36 cellular contexts compared by ENCODE assay signal in the genomic region with DNA sequence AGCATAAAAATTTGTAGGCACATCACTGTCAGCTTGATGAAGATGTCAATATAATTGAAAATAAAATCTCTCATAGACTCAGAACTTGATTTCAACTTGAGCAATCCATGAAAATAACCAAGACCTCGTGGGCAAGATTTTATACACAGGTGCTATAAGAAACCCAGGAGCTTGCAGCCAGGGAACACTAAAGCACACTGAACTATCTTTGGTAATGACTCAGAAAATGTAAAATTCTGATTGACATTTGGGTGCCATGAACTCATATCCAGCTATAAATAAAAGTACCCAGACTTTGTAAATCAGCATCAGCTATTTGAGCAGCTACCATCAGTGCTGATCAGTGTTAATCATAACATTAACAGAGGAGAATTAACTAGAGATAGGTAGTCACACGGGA.
"Had no signal": no experiment of that assay in that cellular context is flagged by ENCODE, and none has a peak within 500 bp of the region (broad histone marks: within the 10 kb centered on the region; RNA-seq: fewer than 3 reads in every experiment).

No MANE protein-coding gene starts in this region.

- H3K27me3 ChIP-seq: ascending aorta, cardiac muscle cell had no signal

- H3K36me3 ChIP-seq: ascending aorta, cardiac muscle cell, WERI-Rb-1 had no signal

- H3K27me3 Mint-ChIP-seq: activated CD4-positive, alpha-beta T cell treated with anti-CD3 and anti-CD28 coated beads for 36 hours; activated naive CD4-positive, alpha-beta T cell treated with anti-CD3 and anti-CD28 coated beads, Interleukin-2, amount 10 ng/mL, durations not matched to agents 7 days and 5 days; activated naive CD4-positive, alpha-beta T cell treated with anti-CD3 and anti-CD28 coated beads, Interleukin-2, amount 50 U/mL, for 24 hours; activated naive CD8-positive, alpha-beta T cell; activated naive CD8-positive, alpha-beta T cell treated with anti-CD3 and anti-CD28 coated beads, Interleukin-2, amount 50 U/mL, for 24 hours; activated T-cell treated with anti-CD3 and anti-CD28 coated beads, Interleukin-2, amount 50 U/mL, for 24 hours had no signal

- H3K4me1 Mint-ChIP-seq: activated CD4-positive, alpha-beta memory T cell treated with anti-CD3 and anti-CD28 coated beads, Interleukin-2, amount 10 ng/mL, durations not matched to agents 7 days and 5 days; activated CD4-positive, alpha-beta T cell treated with anti-CD3 and anti-CD28 coated beads for 36 hours; activated CD4-positive, alpha-beta T cell treated with anti-CD3 and anti-CD28 coated beads, Interleukin-2, amount 10 ng/mL, durations not matched to agents 7 days and 5 days; activated CD8-positive, alpha-beta memory T cell treated with anti-CD3 and anti-CD28 coated beads, Interleukin-2, amount 10 ng/mL, durations not matched to agents 7 days and 5 days; activated naive CD4-positive, alpha-beta T cell treated with anti-CD3 and anti-CD28 coated beads, Interleukin-2, amount 10 ng/mL, durations not matched to agents 7 days and 5 days; activated naive CD4-positive, alpha-beta T cell treated with anti-CD3 and anti-CD28 coated beads, Interleukin-2, amount 50 U/mL, for 24 hours; activated naive CD8-positive, alpha-beta T cell treated with anti-CD3 and anti-CD28 coated beads, Interleukin-2, amount 10 ng/mL, durations not matched to agents 7 days and 5 days; activated naive CD8-positive, alpha-beta T cell treated with anti-CD3 and anti-CD28 coated beads, Interleukin-2, amount 50 U/mL, for 24 hours had no signal

- DNase-seq: activated CD4-positive, alpha-beta memory T cell treated with anti-CD3 and anti-CD28 coated beads, Interleukin-2, amount 10 ng/mL, durations not matched to agents 7 days and 5 days; activated CD4-positive, alpha-beta T cell treated with anti-CD3 and anti-CD28 coated beads for 1 hour; activated CD4-positive, alpha-beta T cell treated with anti-CD3 and anti-CD28 coated beads for 36 hours; activated CD4-positive, alpha-beta T cell treated with anti-CD3 and anti-CD28 coated beads for 48 hours; activated CD4-positive, alpha-beta T cell treated with anti-CD3 and anti-CD28 coated beads, Interleukin-2, amount 10 ng/mL, durations not matched to agents 7 days and 5 days; activated CD4-positive, alpha-beta T cell treated with anti-CD3 and anti-CD28 coated beads, Interleukin-2, amount 50 U/mL, for 48 hours; activated CD4-positive, CD25-positive, alpha-beta regulatory T cell; activated CD8-positive, alpha-beta memory T cell treated with anti-CD3 and anti-CD28 coated beads for 24 hours; activated CD8-positive, alpha-beta memory T cell treated with anti-CD3 and anti-CD28 coated beads, Interleukin-2, amount 10 ng/mL, durations not matched to agents 7 days and 5 days; activated CD8-positive, alpha-beta memory T cell treated with anti-CD3 and anti-CD28 coated beads, Interleukin-2, amount 50 U/mL, for 48 hours; activated CD8-positive, alpha-beta T cell treated with anti-CD3 and anti-CD28 coated beads, Interleukin-2, amount 10 ng/mL, durations not matched to agents 7 days and 5 days; activated effector memory CD4-positive, alpha-beta T cell treated with Interleukin-2 at 50 U/mL for 16 hours; activated gamma-delta T cell; activated naive CD4-positive, alpha-beta T cell treated with anti-CD3 and anti-CD28 coated beads, Interleukin-2, amount 10 ng/mL, durations not matched to agents 7 days and 5 days; activated naive CD4-positive, alpha-beta T cell treated with Interleukin-2 at 50 U/mL for 16 hours; activated naive CD8-positive, alpha-beta T cell treated with anti-CD3 and anti-CD28 coated beads, Interleukin-2, amount 10 ng/mL, durations not matched to agents 7 days and 5 days; activated naive CD8-positive, alpha-beta T cell treated with anti-CD3 and anti-CD28 coated beads, Interleukin-2, amount 50 U/mL, for 24 hours; activated T-cell treated with anti-CD3 and anti-CD28 coated beads, Interleukin-2, amount 50 U/mL, for 24 hours; activated T-cell treated with anti-CD3 and anti-CD28 coated beads, Interleukin-2, amount 50 U/mL, for 48 hours; amygdala; anterior cingulate cortex; central memory CD4-positive, alpha-beta T cell; T-helper 1 cell; T-helper 2 cell; T-helper 9 cell; WERI-Rb-1 had no signal

- H3K4me3 Mint-ChIP-seq: activated CD4-positive, alpha-beta memory T cell treated with anti-CD3 and anti-CD28 coated beads, Interleukin-2, amount 10 ng/mL, durations not matched to agents 7 days and 5 days; activated CD4-positive, alpha-beta T cell treated with anti-CD3 and anti-CD28 coated beads for 36 hours; activated CD4-positive, alpha-beta T cell treated with anti-CD3 and anti-CD28 coated beads, Interleukin-2, amount 10 ng/mL, durations not matched to agents 7 days and 5 days; activated CD8-positive, alpha-beta memory T cell treated with anti-CD3 and anti-CD28 coated beads, Interleukin-2, amount 10 ng/mL, durations not matched to agents 7 days and 5 days; activated CD8-positive, alpha-beta T cell treated with anti-CD3 and anti-CD28 coated beads, Interleukin-2, amount 10 ng/mL, durations not matched to agents 7 days and 5 days; activated naive CD4-positive, alpha-beta T cell treated with anti-CD3 and anti-CD28 coated beads, Interleukin-2, amount 10 ng/mL, durations not matched to agents 7 days and 5 days; activated naive CD4-positive, alpha-beta T cell treated with anti-CD3 and anti-CD28 coated beads, Interleukin-2, amount 50 U/mL, for 24 hours; activated naive CD8-positive, alpha-beta T cell; activated naive CD8-positive, alpha-beta T cell treated with anti-CD3 and anti-CD28 coated beads, Interleukin-2, amount 10 ng/mL, durations not matched to agents 7 days and 5 days; activated naive CD8-positive, alpha-beta T cell treated with anti-CD3 and anti-CD28 coated beads, Interleukin-2, amount 50 U/mL, for 24 hours; activated T-cell treated with anti-CD3 and anti-CD28 coated beads, Interleukin-2, amount 50 U/mL, for 24 hours; brain; T-helper 1 cell treated with Interleukin-12 subunit alpha and Interleukin-12 subunit beta and Interleukin-4 antibody, amounts not matched to agents 30 μg/mL and 1 μg/mL, for 36 hours; T-helper 2 cell treated with Interferon-gamma antibody and Interleukin-4, amounts not matched to agents 5 μg/mL and 100 μg/mL, for 36 hours; WTC11 had no signal

- H3K27ac Mint-ChIP-seq: activated CD4-positive, alpha-beta memory T cell treated with anti-CD3 and anti-CD28 coated beads, Interleukin-2, amount 10 ng/mL, durations not matched to agents 7 days and 5 days; activated CD4-positive, alpha-beta T cell treated with anti-CD3 and anti-CD28 coated beads for 36 hours; activated CD4-positive, alpha-beta T cell treated with anti-CD3 and anti-CD28 coated beads, Interleukin-2, amount 10 ng/mL, durations not matched to agents 7 days and 5 days; activated CD8-positive, alpha-beta memory T cell treated with anti-CD3 and anti-CD28 coated beads, Interleukin-2, amount 10 ng/mL, durations not matched to agents 7 days and 5 days; activated CD8-positive, alpha-beta T cell treated with anti-CD3 and anti-CD28 coated beads, Interleukin-2, amount 10 ng/mL, durations not matched to agents 7 days and 5 days; activated naive CD4-positive, alpha-beta T cell treated with anti-CD3 and anti-CD28 coated beads, Interleukin-2, amount 10 ng/mL, durations not matched to agents 7 days and 5 days; activated naive CD4-positive, alpha-beta T cell treated with anti-CD3 and anti-CD28 coated beads, Interleukin-2, amount 50 U/mL, for 24 hours; activated naive CD8-positive, alpha-beta T cell; activated naive CD8-positive, alpha-beta T cell treated with anti-CD3 and anti-CD28 coated beads, Interleukin-2, amount 10 ng/mL, durations not matched to agents 7 days and 5 days; activated naive CD8-positive, alpha-beta T cell treated with anti-CD3 and anti-CD28 coated beads, Interleukin-2, amount 50 U/mL, for 24 hours; activated T-cell treated with anti-CD3 and anti-CD28 coated beads, Interleukin-2, amount 50 U/mL, for 24 hours; activated T-helper 2 cell treated with anti-CD3 and anti-CD28 coated beads, Interferon-gamma antibody, Interleukin-2, Interleukin-4, amounts not matched to agents 10 μg/mL and 5 μg/mL and 100 μg/mL, durations not matched to agents 14 hours and 24 hours and 36 hours; T-helper 1 cell treated with Interleukin-12 subunit alpha and Interleukin-12 subunit beta and Interleukin-4 antibody, amounts not matched to agents 30 μg/mL and 1 μg/mL, for 36 hours; T-helper 2 cell treated with Interferon-gamma antibody and Interleukin-4, amounts not matched to agents 5 μg/mL and 100 μg/mL, for 36 hours; WTC11 had no signal

- H3K9me3 ChIP-seq: ascending aorta had no signal

- H3K27ac ChIP-seq: ascending aorta, cardiac muscle cell, WERI-Rb-1 had no signal

- ATAC-seq: activated CD4-positive, alpha-beta T cell treated with anti-CD3 and anti-CD28 coated beads for 36 hours; activated CD4-positive, CD25-positive, alpha-beta regulatory T cell treated with anti-CD3 and anti-CD28 coated beads, Interleukin-2, amount 50 U/mL, for 24 hours; activated CD8-positive, alpha-beta memory T cell treated with anti-CD3 and anti-CD28 coated beads, Interleukin-2, amount 10 ng/mL, durations not matched to agents 7 days and 5 days; activated CD8-positive, alpha-beta T cell treated with anti-CD3 and anti-CD28 coated beads, Interleukin-2, amount 10 ng/mL, durations not matched to agents 7 days and 5 days; activated naive CD8-positive, alpha-beta T cell treated with anti-CD3 and anti-CD28 coated beads, Interleukin-2, amount 50 U/mL, for 24 hours; WTC11 had no signal

- H3K4me1 ChIP-seq: ascending aorta had no signal

- H3K9me3 Mint-ChIP-seq: activated CD4-positive, alpha-beta memory T cell treated with anti-CD3 and anti-CD28 coated beads, Interleukin-2, amount 10 ng/mL, durations not matched to agents 7 days and 5 days; activated CD4-positive, alpha-beta T cell treated with anti-CD3 and anti-CD28 coated beads, Interleukin-2, amount 10 ng/mL, durations not matched to agents 7 days and 5 days; activated naive CD4-positive, alpha-beta T cell treated with anti-CD3 and anti-CD28 coated beads, Interleukin-2, amount 10 ng/mL, durations not matched to agents 7 days and 5 days; activated naive CD4-positive, alpha-beta T cell treated with anti-CD3 and anti-CD28 coated beads, Interleukin-2, amount 50 U/mL, for 24 hours; activated naive CD8-positive, alpha-beta T cell treated with anti-CD3 and anti-CD28 coated beads, Interleukin-2, amount 10 ng/mL, durations not matched to agents 7 days and 5 days; activated naive CD8-positive, alpha-beta T cell treated with anti-CD3 and anti-CD28 coated beads, Interleukin-2, amount 50 U/mL, for 24 hours; activated T-cell treated with anti-CD3 and anti-CD28 coated beads, Interleukin-2, amount 50 U/mL, for 24 hours; activated T-helper 2 cell treated with anti-CD3 and anti-CD28 coated beads, Interferon-gamma antibody, Interleukin-2, Interleukin-4, amounts not matched to agents 10 μg/mL and 5 μg/mL and 100 μg/mL, durations not matched to agents 14 hours and 24 hours and 36 hours; brain; T-helper 1 cell treated with Interleukin-12 subunit alpha and Interleukin-12 subunit beta and Interleukin-4 antibody, amounts not matched to agents 30 μg/mL and 1 μg/mL, for 36 hours; T-helper 2 cell treated with Interferon-gamma antibody and Interleukin-4, amounts not matched to agents 5 μg/mL and 100 μg/mL, for 36 hours; WTC11 had no signal

- H3K36me3 Mint-ChIP-seq: activated CD8-positive, alpha-beta memory T cell treated with anti-CD3 and anti-CD28 coated beads, Interleukin-2, amount 10 ng/mL, durations not matched to agents 7 days and 5 days; activated naive CD4-positive, alpha-beta T cell treated with anti-CD3 and anti-CD28 coated beads, Interleukin-2, amount 10 ng/mL, durations not matched to agents 7 days and 5 days; activated naive CD4-positive, alpha-beta T cell treated with anti-CD3 and anti-CD28 coated beads, Interleukin-2, amount 50 U/mL, for 24 hours; activated naive CD8-positive, alpha-beta T cell; activated naive CD8-positive, alpha-beta T cell treated with anti-CD3 and anti-CD28 coated beads, Interleukin-2, amount 10 ng/mL, durations not matched to agents 7 days and 5 days; brain; WTC11 had no signal

- H3K4me3 ChIP-seq: ascending aorta, cardiac muscle cell had no signal
